16 cellular contexts compared by ENCODE assay signal in the genomic region with DNA sequence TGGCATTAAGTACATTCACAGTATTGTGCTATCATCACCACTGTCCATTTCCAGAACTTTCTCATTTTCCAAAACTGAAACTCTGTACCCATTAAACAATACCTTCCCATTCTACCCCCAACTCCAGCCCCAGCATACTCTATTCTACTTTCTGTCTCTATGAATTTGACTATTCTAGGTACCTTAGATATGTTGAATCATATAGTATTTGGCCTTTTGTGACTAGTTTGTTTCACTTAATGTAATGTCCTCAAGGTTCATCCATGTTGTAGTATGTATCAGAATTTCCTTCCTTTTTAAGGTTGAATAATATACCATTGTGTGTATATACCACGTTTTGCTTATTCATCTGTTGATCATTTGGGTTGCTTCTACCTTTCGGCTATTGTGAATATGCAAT. TPM values are rescaled to one million over a fixed set of nuclear protein-coding genes. Genes with fewer than 3 reads are reported as not detected.
DNase-seq lines count a peak whose midpoint lies in the region; ATAC-seq and TF ChIP-seq lines count a peak whose summit lies in the region.
"Had no signal": no experiment of that assay in that cellular context is flagged by ENCODE, and none has a peak within 500 bp of the region (broad histone marks: within the 10 kb centered on the region; RNA-seq: fewer than 3 reads in every experiment).

No MANE protein-coding gene starts in this region.

- H3K9me3 Mint-ChIP-seq in activated CD4-positive, alpha-beta T cell treated with anti-CD3 and anti-CD28 coated beads, Interleukin-2, amount 10 ng/mL, durations not matched to agents 24 days and 14 days: peaks cover 6% of the 10 kb centered on the region
- no peaks in the 10 kb centered on the region for H3K9me3 Mint-ChIP-seq in activated naive CD8-positive, alpha-beta T cell (ENCODE audit: low read depth)
- H3K9me3 Mint-ChIP-seq in activated naive CD8-positive, alpha-beta T cell treated with anti-CD3 and anti-CD28 coated beads for 36 hours: no peaks in the 10 kb centered on the region
- H3K9me3 Mint-ChIP-seq in activated T-helper 17 cell treated with anti-CD3 and anti-CD28 coated beads, Interleukin-2, amount 50 U/mL, for 72 hours: no peaks in the 10 kb centered on the region
- H3K9me3 Mint-ChIP-seq: CD14-positive monocyte had no signal

- no peak overlapping the region for H3K4me3 ChIP-seq in breast epithelium
- H3K4me3 ChIP-seq: BLaER1, GM12878, GM23248, HAP-1 had no signal

- no peak for TF ChIP-seq POLR2A in breast epithelium (IDR thresholded peaks at IDR 0.05)

- no peak for DNase-seq in activated CD4-positive, alpha-beta T cell treated with anti-CD3 and anti-CD28 coated beads, Interleukin-2, amount 10 ng/mL, durations not matched to agents 24 days and 14 days
- no peak for DNase-seq in activated CD4-positive, alpha-beta T cell treated with anti-CD3 and anti-CD28 coated beads, Interleukin-2, amount 50 U/mL, for 4 hours
- no peak for DNase-seq in activated naive CD8-positive, alpha-beta T cell treated with anti-CD3 and anti-CD28 coated beads for 36 hours
- DNase-seq in breast epithelium (ENCODE audit: low spot score in 2 of 2): no peak
- DNase-seq: 8988T; CD4-positive, alpha-beta memory T cell; DMS79 treated with DMSO at 0.1 percent for 48 hours; GF-D8; GM23248 had no signal

- H3K27me3 ChIP-seq in breast epithelium: no peaks in the 10 kb centered on the region
- H3K27me3 ChIP-seq: BLaER1 had no signal

- H3K4me1 Mint-ChIP-seq in activated CD4-positive, alpha-beta T cell treated with anti-CD3 and anti-CD28 coated beads, Interleukin-2, amount 10 ng/mL, durations not matched to agents 24 days and 14 days: peaks cover 17% of the 10 kb centered on the region
- H3K4me1 Mint-ChIP-seq in activated naive CD8-positive, alpha-beta T cell (ENCODE audit: low read depth): peaks cover 39% of the 10 kb centered on the region
- H3K4me1 Mint-ChIP-seq in activated naive CD8-positive, alpha-beta T cell treated with anti-CD3 and anti-CD28 coated beads for 36 hours: peaks cover 40% of the 10 kb centered on the region
- H3K4me1 Mint-ChIP-seq in activated T-helper 17 cell treated with anti-CD3 and anti-CD28 coated beads, Interleukin-2, amount 50 U/mL, for 72 hours: peaks cover 37% of the 10 kb centered on the region

- intact Hi-C loops in activated CD4-positive, alpha-beta T cell treated with anti-CD3 and anti-CD28 coated beads, Interleukin-2, amount 10 ng/mL, durations not matched to agents 24 days and 14 days (cut with micrococcal nuclease): no loop called here
- intact Hi-C loops in breast epithelium (cut with DNase I; ENCODE audit: low total_unique reads): no loop called here

- no peak overlapping the region for H3K4me3 Mint-ChIP-seq in activated CD4-positive, alpha-beta T cell treated with anti-CD3 and anti-CD28 coated beads, Interleukin-2, amount 10 ng/mL, durations not matched to agents 24 days and 14 days
- no peak overlapping the region for H3K4me3 Mint-ChIP-seq in activated naive CD8-positive, alpha-beta T cell
- H3K4me3 Mint-ChIP-seq in activated naive CD8-positive, alpha-beta T cell treated with anti-CD3 and anti-CD28 coated beads for 36 hours: no peak overlapping the region
- H3K4me3 Mint-ChIP-seq in activated T-helper 17 cell treated with anti-CD3 and anti-CD28 coated beads, Interleukin-2, amount 50 U/mL, for 72 hours: no peak overlapping the region
- H3K4me3 Mint-ChIP-seq: CD14-positive monocyte; CD4-positive, alpha-beta memory T cell had no signal

- H3K36me3 ChIP-seq in breast epithelium: peaks cover under 1% of the 10 kb centered on the region

- H3K4me1 ChIP-seq in breast epithelium: no peaks in the 10 kb centered on the region
- H3K4me1 ChIP-seq: BLaER1, HAP-1 had no signal

- no peak for TF ChIP-seq CTCF in breast epithelium (IDR thresholded peaks at IDR 0.05)

- ATAC-seq in activated T-helper 17 cell treated with anti-CD3 and anti-CD28 coated beads, Interleukin-2, amount 50 U/mL, for 72 hours (replicated peaks): peak; percentile 70
- no peak for ATAC-seq in GM21367 (IDR thresholded peaks at IDR 0.05; ENCODE audit: unreplicated experiment)
- ATAC-seq: GM12878 had no signal

- no peak overlapping the region for H3K27ac ChIP-seq in breast epithelium
- H3K27ac ChIP-seq: BLaER1, GM23248 had no signal

- peak overlapping the region; percentile 1 for H3K27ac Mint-ChIP-seq in activated CD4-positive, alpha-beta T cell treated with anti-CD3 and anti-CD28 coated beads, Interleukin-2, amount 10 ng/mL, durations not matched to agents 24 days and 14 days
- H3K27ac Mint-ChIP-seq in activated naive CD8-positive, alpha-beta T cell: peak overlapping the region; percentile 0
- no peak overlapping the region for H3K27ac Mint-ChIP-seq in activated naive CD8-positive, alpha-beta T cell treated with anti-CD3 and anti-CD28 coated beads for 36 hours
- no peak overlapping the region for H3K27ac Mint-ChIP-seq in activated T-helper 17 cell treated with anti-CD3 and anti-CD28 coated beads, Interleukin-2, amount 50 U/mL, for 72 hours
- H3K27ac Mint-ChIP-seq: CD4-positive, alpha-beta memory T cell had no signal

- peaks cover 52% of the 10 kb centered on the region for H3K36me3 Mint-ChIP-seq in activated CD4-positive, alpha-beta T cell treated with anti-CD3 and anti-CD28 coated beads, Interleukin-2, amount 10 ng/mL, durations not matched to agents 24 days and 14 days (ENCODE audit: low read depth)
- H3K36me3 Mint-ChIP-seq in activated naive CD8-positive, alpha-beta T cell: peaks cover 26% of the 10 kb centered on the region
- H3K36me3 Mint-ChIP-seq in activated naive CD8-positive, alpha-beta T cell treated with anti-CD3 and anti-CD28 coated beads for 36 hours: peaks cover 47% of the 10 kb centered on the region
- H3K36me3 Mint-ChIP-seq in activated T-helper 17 cell treated with anti-CD3 and anti-CD28 coated beads, Interleukin-2, amount 50 U/mL, for 72 hours (ENCODE audit: low read depth): peaks cover 25% of the 10 kb centered on the region

- no peaks in the 10 kb centered on the region for H3K27me3 Mint-ChIP-seq in activated CD4-positive, alpha-beta T cell treated with anti-CD3 and anti-CD28 coated beads, Interleukin-2, amount 10 ng/mL, durations not matched to agents 24 days and 14 days
- H3K27me3 Mint-ChIP-seq in activated naive CD8-positive, alpha-beta T cell: no peaks in the 10 kb centered on the region
- H3K27me3 Mint-ChIP-seq in activated naive CD8-positive, alpha-beta T cell treated with anti-CD3 and anti-CD28 coated beads for 36 hours: no peaks in the 10 kb centered on the region
- H3K27me3 Mint-ChIP-seq in activated T-helper 17 cell treated with anti-CD3 and anti-CD28 coated beads, Interleukin-2, amount 50 U/mL, for 72 hours: no peaks in the 10 kb centered on the region
- H3K27me3 Mint-ChIP-seq: CD4-positive, alpha-beta memory T cell had no signal

- no peaks in the 10 kb centered on the region for H3K9me3 ChIP-seq in breast epithelium
- H3K9me3 ChIP-seq: BLaER1, HAP-1 had no signal

RNA-seq across cellular contexts. Expression of a gene that starts 11.5 kb away (rescaled TPM):
- total RNA-seq in activated CD4-positive, alpha-beta T cell treated with anti-CD3 and anti-CD28 coated beads, Interleukin-2, amount 10 ng/mL, durations not matched to agents 24 days and 14 days: 50.7 and 51.8 TPM in 2 replicates
- total RNA-seq in activated naive CD8-positive, alpha-beta T cell treated with anti-CD3 and anti-CD28 coated beads for 36 hours: 10 to 100 TPM; 60.2 to 62.8 TPM
- total RNA-seq in activated T-helper 17 cell treated with anti-CD3 and anti-CD28 coated beads, Interleukin-2, amount 50 U/mL, for 72 hours: 10 to 100 TPM; 52.3 to 94.6 TPM
- total RNA-seq in breast epithelium: 10 to 100 TPM; 30.5 to 32.3 (median 31.7) TPM

Comparison
In these comparisons a context has a peak if more than half of its experiments do, and no peak if none do; other contexts are left out.
1. H3K27ac Mint-ChIP-seq: peak in activated CD4-positive, alpha-beta T cell treated with anti-CD3 and anti-CD28 coated beads, Interleukin-2, amount 10 ng/mL, durations not matched to agents 24 days and 14 days (single experiment) and activated naive CD8-positive, alpha-beta T cell (single experiment); none in activated naive CD8-positive, alpha-beta T cell treated with anti-CD3 and anti-CD28 coated beads for 36 hours (single experiment) and activated T-helper 17 cell treated with anti-CD3 and anti-CD28 coated beads, Interleukin-2, amount 50 U/mL, for 72 hours (single experiment).